8 cellular contexts compared by ENCODE assay signal in genomic region chr12:750356-751191, GRCh38. TPM values are rescaled to one million over a fixed set of nuclear protein-coding genes. Genes with fewer than 3 reads are reported as not detected.
DNase-seq lines count a peak whose midpoint lies in the region; ATAC-seq and TF ChIP-seq lines count a peak whose summit lies in the region.

No MANE protein-coding gene starts in this region.

- DNase-seq in NCI-H345 treated with DMSO at 0.1 percent for 48 hours (lab: John Stamatoyannopoulos, UW; ENCODE audit: unreplicated experiment), result peak; percentile 58
- no peak for DNase-seq in NCI-H345 (lab: John Stamatoyannopoulos, UW)
- peak; percentile 13 for DNase-seq in SK-MEL-5 (ENCODE audit: low read depth, low spot score)
- no peak for DNase-seq in thoracic aorta (ENCODE audit: low spot score)
- no peak for DNase-seq in left colon
- no peak for DNase-seq in UCSD-AML1 (lab: John Stamatoyannopoulos, UW; ENCODE audit: unreplicated experiment)

- ATAC-seq in thoracic aorta (ENCODE audit: insufficient number of reproducible peaks, low FRiP score, low read depth), result no peak
- ATAC-seq in GM19397 (IDR thresholded peaks at IDR 0.05; ENCODE audit: unreplicated experiment), result no peak
- ATAC-seq in left colon, result no peak

- peak overlapping the region; percentile 82; the same call in 1 of the 2 replicates for H3K9ac ChIP-seq in iPS-20b (ENCODE audit: low read depth, low read length)

- no peaks in the 10 kb centered on the region for H3K36me3 ChIP-seq in iPS-20b (ENCODE audit: insufficient read depth, low read depth, low read length)
- H3K36me3 ChIP-seq in thoracic aorta, result no peaks in the 10 kb centered on the region

- H3K27ac ChIP-seq in iPS-20b (ENCODE audit: low read length) (peak overlapping the region; percentile 73), thoracic aorta (peak overlapping the region; percentile 55 to 97)

- TF ChIP-seq CTCF in thoracic aorta (IDR thresholded peaks at IDR 0.05), result no peak

- peak overlapping the region; percentile 94 for H3K4me3 ChIP-seq in iPS-20b (ENCODE audit: low read length)
- peak overlapping the region; percentile 89 for H3K4me3 ChIP-seq in thoracic aorta

- H3K27me3 ChIP-seq in iPS-20b (ENCODE audit: insufficient read depth, low read length) (no peaks in the 10 kb centered on the region), thoracic aorta (replicated peaks; ENCODE audit: insufficient read depth) (no peaks in the 10 kb centered on the region)

- intact Hi-C loops in left colon (cut with DNase I, micrococcal nuclease), result loop anchor here in 1 of 2 donors (10.0 kb wide), 1 partner anchor 176 kb away; no protein-coding TSS in a partner anchor

- H3K4me1 ChIP-seq in iPS-20b (ENCODE audit: insufficient read depth, low read length) (no peaks in the 10 kb centered on the region; the same call in 1 of the 2 replicates), thoracic aorta (ENCODE audit: control insufficient read depth in 1 of 2, low read depth in 2 of 2) (peaks cover 8 to 11% of the 10 kb centered on the region in 2 donors)

- H3K9me3 ChIP-seq in iPS-20b (ENCODE audit: insufficient read depth, low read depth, low read length) (no peaks in the 10 kb centered on the region), thoracic aorta (no peaks in the 10 kb centered on the region)

- in situ Hi-C loops in SK-MEL-5 (cut with HindIII; ENCODE audit: low pct_unique_long_range_greater_than_20kb, low sequenced_read_pairs), result no loop called here

RNA-seq across cellular contexts. Expression of gene WNK1, which starts 1.8 kb away (rescaled TPM):
- 41.1 and 46.5 TPM in 2 replicates for total RNA-seq in SK-MEL-5 (2014; rRNA removed; shearing (Covaris generic))
- polyA plus RNA-seq in SK-MEL-5 (2015; cell fraction: cytosol; rRNA removed), result 50.7 and 85.8 TPM in 2 replicates
- polyA plus RNA-seq in SK-MEL-5 (2015; cell fraction: nucleus; rRNA removed), result 44.0 and 47.8 TPM in 2 replicates
- total RNA-seq in thoracic aorta (100 to 1,000 TPM; 191 to 197 TPM), left colon (10 to 100 TPM; 84.0 to 95.2 TPM)

Comparison
In these comparisons a context has a peak if more than half of its experiments do, and no peak if none do; other contexts are left out.
1. DNase-seq: peak in NCI-H345 treated with DMSO at 0.1 percent for 48 hours (single experiment) and SK-MEL-5 (single experiment); none in NCI-H345 (single experiment), thoracic aorta (single experiment), left colon (0 of 2) and UCSD-AML1 (single experiment).